Comparison of ENCODE assay signal across 7 cellular contexts in the genomic region with DNA sequence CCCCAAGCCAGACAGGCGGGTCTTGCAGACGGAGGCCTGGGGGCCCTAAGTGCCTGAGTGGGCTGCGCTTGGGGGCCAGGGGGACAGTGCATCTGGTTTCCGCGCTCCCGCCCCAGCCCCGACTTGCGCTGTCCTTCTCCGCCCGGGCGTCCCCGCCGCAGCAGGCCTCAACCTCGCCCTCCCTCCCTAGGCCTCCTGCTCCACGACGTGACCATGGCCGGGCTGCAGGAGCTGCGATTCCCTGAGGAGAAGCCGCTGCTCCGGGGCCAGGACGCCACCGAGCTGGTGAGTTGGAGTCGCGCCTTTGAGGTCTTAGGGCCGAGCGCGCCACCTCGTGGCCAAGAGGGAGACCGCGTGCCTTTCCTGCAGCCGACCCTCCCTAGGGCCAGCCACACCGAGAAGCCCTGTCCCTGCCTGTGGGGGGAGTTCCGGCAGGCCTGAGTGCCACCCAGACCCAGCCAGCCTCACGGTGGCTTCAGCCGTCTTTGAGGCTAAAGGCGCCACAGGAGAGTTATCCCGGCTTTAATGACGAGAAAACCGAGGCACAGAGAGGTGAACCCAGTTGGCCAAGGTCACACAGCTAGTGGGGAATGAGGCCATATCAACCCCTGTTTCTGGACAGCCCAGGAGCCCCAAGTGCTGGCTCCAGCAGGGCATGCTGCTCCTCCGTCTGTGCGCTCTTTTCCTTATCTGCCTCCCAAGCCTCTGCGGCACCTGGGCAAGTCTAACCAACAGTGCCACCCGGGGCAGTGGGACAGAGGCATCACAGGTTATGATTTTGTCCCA. TPM values are rescaled to one million over a fixed set of nuclear protein-coding genes. Genes with fewer than 3 reads are reported as not detected.
DNase-seq lines count a peak whose midpoint lies in the region; ATAC-seq and TF ChIP-seq lines count a peak whose summit lies in the region.

No MANE protein-coding gene starts in this region.

- H3K4me1 Mint-ChIP-seq in activated CD4-positive, alpha-beta memory T cell treated with anti-CD3 and anti-CD28 coated beads, Interleukin-2, amount 10 ng/mL, durations not matched to agents 7 days and 5 days, result no peaks in the 10 kb centered on the region

- no peaks in the 10 kb centered on the region for H3K79me1 ChIP-seq in mesendoderm (ENCODE audit: low read length)

- no peaks in the 10 kb centered on the region for H3K4me1 ChIP-seq in mesendoderm (ENCODE audit: control insufficient read depth, low read depth, low read length)

- peaks cover 3% of the 10 kb centered on the region for H3K27me3 Mint-ChIP-seq in activated CD4-positive, alpha-beta memory T cell treated with anti-CD3 and anti-CD28 coated beads, Interleukin-2, amount 10 ng/mL, durations not matched to agents 7 days and 5 days

- no peaks in the 10 kb centered on the region for H3K9me3 Mint-ChIP-seq in activated CD4-positive, alpha-beta memory T cell treated with anti-CD3 and anti-CD28 coated beads, Interleukin-2, amount 10 ng/mL, durations not matched to agents 7 days and 5 days

- H4K5ac ChIP-seq in mesendoderm (ENCODE audit: low read length), result no peak overlapping the region

- no peak overlapping the region for H2BK120ac ChIP-seq in mesendoderm (ENCODE audit: low read depth, low read length)

- H2BK15ac ChIP-seq in mesendoderm (replicated peaks; ENCODE audit: low read depth), result no peak overlapping the region

- POLR2A ChIA-PET in activated CD4-positive, alpha-beta memory T cell treated with anti-CD3 and anti-CD28 coated beads, Interleukin-2, amount 10 ng/mL, durations not matched to agents 7 days and 5 days (lab: Charles Lee), result interaction anchor here (2.4 kb wide), 1 partner anchor 151 kb away, joined by 9 read pairs; no protein-coding TSS in a partner anchor

- H3K36me3 ChIP-seq in mesendoderm (ENCODE audit: control insufficient read depth, insufficient read depth, low read length), result no peaks in the 10 kb centered on the region

- no peak overlapping the region for H3K23ac ChIP-seq in mesendoderm (ENCODE audit: low read length)

- H3K4me2 ChIP-seq in mesendoderm (ENCODE audit: low read length), result peak overlapping the region; percentile 20

- TF ChIP-seq CTCF in GM12872 (IDR thresholded peaks at IDR 0.05; ENCODE audit: insufficient read depth, low read depth, low read length), result peak; percentile 86

- H3K27ac ChIP-seq in mesendoderm (ENCODE audit: low read depth, low read length), result no peak overlapping the region

- peak; percentile 61 for ATAC-seq in HG03097 (IDR thresholded peaks at IDR 0.05; ENCODE audit: low FRiP score, unreplicated experiment)

- no peak overlapping the region for H4K8ac ChIP-seq in mesendoderm (ENCODE audit: low read depth, low read length)

- peak overlapping the region; percentile 33 for H3K9ac ChIP-seq in mesendoderm (ENCODE audit: low read length)

- no peak overlapping the region for H2BK5ac ChIP-seq in mesendoderm (ENCODE audit: low read length)

- no peak overlapping the region for H3K4me3 Mint-ChIP-seq in activated CD4-positive, alpha-beta memory T cell treated with anti-CD3 and anti-CD28 coated beads, Interleukin-2, amount 10 ng/mL, durations not matched to agents 7 days and 5 days

- H3K27ac Mint-ChIP-seq in activated CD4-positive, alpha-beta memory T cell treated with anti-CD3 and anti-CD28 coated beads, Interleukin-2, amount 10 ng/mL, durations not matched to agents 7 days and 5 days, result no peak overlapping the region

- peak; percentile 71 for DNase-seq in NCI-H510A treated with DMSO at 0.1 percent for 48 hours (lab: John Stamatoyannopoulos, UW)
- peak; percentile 74 for DNase-seq in activated CD4-positive, alpha-beta memory T cell treated with anti-CD3 and anti-CD28 coated beads, Interleukin-2, amount 10 ng/mL, durations not matched to agents 7 days and 5 days
- DNase-seq in effector CD4-positive, alpha-beta T cell, result peak; percentile 64
- DNase-seq in mesendoderm, result peak; percentile 96
- DNase-seq in stimulated activated CD8-positive, alpha-beta memory T cell treated with anti-CD3 and anti-CD28 coated beads, Interleukin-15, amount 100 ng/mL, for 1 hour (ENCODE audit: low read depth), result peak; percentile 52

- no CpG with 5 or more reads among the region's 43 CpGs for WGBS in mesendoderm (ENCODE audit: extremely low coverage, insufficient coverage, low lambda C conversion rate)

- no peak overlapping the region for H2AK5ac ChIP-seq in mesendoderm (ENCODE audit: low read length)

- no peak overlapping the region for H3K18ac ChIP-seq in mesendoderm (ENCODE audit: low read length)

- H3K79me2 ChIP-seq in mesendoderm (ENCODE audit: control insufficient read depth, insufficient read depth, low read length), result no peaks in the 10 kb centered on the region

- no peak overlapping the region for H3K4me3 ChIP-seq in mesendoderm (ENCODE audit: low read length)

- H3K27me3 ChIP-seq in mesendoderm (ENCODE audit: insufficient read depth, low read length, poor library complexity), result no peaks in the 10 kb centered on the region

- peak overlapping the region; percentile 82 for H3K56ac ChIP-seq in mesendoderm (ENCODE audit: low read length)

- CTCF ChIA-PET in activated CD4-positive, alpha-beta memory T cell treated with anti-CD3 and anti-CD28 coated beads, Interleukin-2, amount 10 ng/mL, durations not matched to agents 7 days and 5 days (lab: Charles Lee), result interaction anchor here (0.6 to 7.4 kb wide), 13 partner anchors 26 to 188 kb away, joined by 3 to 213 read pairs (median 3); a partner anchor contains a TSS

- no peak overlapping the region for H3K4ac ChIP-seq in mesendoderm (ENCODE audit: low read depth, low read length)

- H3K36me3 Mint-ChIP-seq in activated CD4-positive, alpha-beta memory T cell treated with anti-CD3 and anti-CD28 coated beads, Interleukin-2, amount 10 ng/mL, durations not matched to agents 7 days and 5 days (ENCODE audit: low read depth), result no peaks in the 10 kb centered on the region

RNA-seq across cellular contexts. Expression of a gene that starts 12.2 kb away (rescaled TPM):
- 1 to 10 TPM in 1 of 2 experiments, under 1 TPM in 1; 0.83 to 1.2 TPM for total RNA-seq in activated CD4-positive, alpha-beta memory T cell treated with anti-CD3 and anti-CD28 coated beads, Interleukin-2, amount 10 ng/mL, durations not matched to agents 7 days and 5 days
- 7.2 TPM for polyA plus RNA-seq in mesendoderm (2013, experiment 1 of 2)
- 7.0 TPM for polyA plus RNA-seq in mesendoderm (2013, experiment 2 of 2)

RNA-seq across cellular contexts. Expression of a gene that starts 27.6 kb away (rescaled TPM):
- total RNA-seq in activated CD4-positive, alpha-beta memory T cell treated with anti-CD3 and anti-CD28 coated beads, Interleukin-2, amount 10 ng/mL, durations not matched to agents 7 days and 5 days, result 1 to 10 TPM; 8.9 to 9.2 TPM
- 24.0 TPM for polyA plus RNA-seq in mesendoderm (2013, experiment 1 of 2)
- polyA plus RNA-seq in mesendoderm (2013, experiment 2 of 2), result 25.0 TPM
